23 cellular contexts compared by ENCODE assay signal in the genomic region with DNA sequence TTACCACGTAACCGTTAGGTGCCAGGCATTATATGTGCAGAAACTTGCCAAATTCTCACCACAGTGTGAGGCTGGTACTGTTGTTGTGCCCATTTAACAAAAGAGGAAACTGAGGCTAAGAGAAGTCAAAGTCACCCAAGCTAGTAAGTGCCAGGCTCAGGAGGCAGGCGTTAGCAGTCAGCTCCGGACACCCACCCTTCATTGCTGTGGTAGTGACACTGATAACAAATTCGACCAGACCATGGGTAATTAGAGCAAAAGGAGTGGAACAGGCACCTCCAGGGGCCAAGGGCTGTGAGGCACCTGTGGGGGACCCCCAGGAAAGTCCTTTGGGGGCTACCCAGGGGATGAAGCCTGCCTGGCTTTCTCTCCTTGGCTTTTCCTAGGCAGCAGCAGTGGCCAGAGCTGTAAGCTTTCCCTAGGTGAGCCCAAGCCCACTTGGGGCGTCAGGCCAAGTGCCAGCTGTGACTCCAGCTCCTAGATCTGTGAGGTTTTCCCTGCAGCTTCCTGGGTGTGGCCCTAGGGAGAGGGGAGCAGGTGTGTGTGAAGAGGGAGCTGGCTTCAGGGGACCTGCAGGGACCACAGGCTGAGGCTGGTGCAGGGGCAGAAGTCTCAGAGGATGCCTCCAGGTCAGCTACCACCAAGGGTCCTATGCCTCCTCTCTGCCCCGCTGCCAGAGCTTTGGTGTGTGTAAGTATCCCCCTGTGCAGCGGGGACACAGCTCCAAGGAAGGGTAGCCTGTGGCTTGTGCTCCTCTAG. TPM values are rescaled to one million over a fixed set of nuclear protein-coding genes. Genes with fewer than 3 reads are reported as not detected.
DNase-seq lines count a peak whose midpoint lies in the region; ATAC-seq and TF ChIP-seq lines count a peak whose summit lies in the region.
"Had no signal": no experiment of that assay in that cellular context is flagged by ENCODE, and none has a peak within 500 bp of the region (broad histone marks: within the 10 kb centered on the region; RNA-seq: fewer than 3 reads in every experiment).

No MANE protein-coding gene starts in this region.

- H3K27ac Mint-ChIP-seq in stimulated activated effector memory CD8-positive, alpha-beta T cell treated with anti-CD3 and anti-CD28 coated beads, Interleukin-12 subunit alpha, Interleukin-12 subunit beta, amount 100 ng/mL, for 72 hours, result no peak overlapping the region
- H3K27ac Mint-ChIP-seq: T-cell had no signal

- ATAC-seq in left ventricle myocardium superior (no peak), GM18505 (IDR thresholded peaks at IDR 0.05; ENCODE audit: unreplicated experiment) (no peak), HG03439 (IDR thresholded peaks at IDR 0.05; ENCODE audit: unreplicated experiment) (no peak)
- peak; percentile 20 for ATAC-seq in stimulated activated effector memory CD8-positive, alpha-beta T cell treated with anti-CD3 and anti-CD28 coated beads, Interleukin-12 subunit alpha, Interleukin-12 subunit beta, amount 100 ng/mL, for 72 hours
- ATAC-seq: T-cell had no signal

- no peak for TF ChIP-seq POLR2A in GM18505 (IDR thresholded peaks at IDR 0.05; ENCODE audit: borderline replicate concordance, extremely low read depth, insufficient read depth, insufficient read length)

- DNase-seq in cardiac septum (ENCODE audit: low spot score) (peak; percentile 60), left ventricle myocardium superior (no peak), NCI-H1092 (lab: John Stamatoyannopoulos, UW) (peak; percentile 29), NCI-H69 (lab: John Stamatoyannopoulos, UW) (peak; percentile 90), cerebellar cortex (ENCODE audit: low spot score) (no peak)
- no peak for DNase-seq in stimulated activated effector memory CD8-positive, alpha-beta T cell treated with anti-CD3 and anti-CD28 coated beads, Interleukin-12 subunit alpha, Interleukin-12 subunit beta, amount 100 ng/mL, for 72 hours (ENCODE audit: low spot score in 2 of 2)
- DNase-seq: ACHN; C1 segment of cervical spinal cord; CD8-positive, alpha-beta memory T cell; GDM1; IMR-90; Kasumi-1; MG63; NCI-H1930; NCI-H2227 treated with DMSO at 0.1 percent for 48 hours; NCI-H526 treated with DMSO at 0.1 percent for 48 hours; OCI-M1; Right ventricle myocardium superior; SK-N-SH; T-cell had no signal

- no peaks in the 10 kb centered on the region for H3K4me1 Mint-ChIP-seq in stimulated activated effector memory CD8-positive, alpha-beta T cell treated with anti-CD3 and anti-CD28 coated beads, Interleukin-12 subunit alpha, Interleukin-12 subunit beta, amount 100 ng/mL, for 72 hours
- H3K4me1 Mint-ChIP-seq: CD8-positive, alpha-beta memory T cell had no signal

- intact Hi-C loops in cardiac septum (cut with DNase I) (no loop called here), left ventricle myocardium superior (cut with micrococcal nuclease) (no loop called here)

- H3K36me3 Mint-ChIP-seq in stimulated activated effector memory CD8-positive, alpha-beta T cell treated with anti-CD3 and anti-CD28 coated beads, Interleukin-12 subunit alpha, Interleukin-12 subunit beta, amount 100 ng/mL, for 72 hours, result no peaks in the 10 kb centered on the region
- H3K36me3 Mint-ChIP-seq: CD8-positive, alpha-beta memory T cell; T-cell had no signal

- no peak overlapping the region for H3K4me3 Mint-ChIP-seq in stimulated activated effector memory CD8-positive, alpha-beta T cell treated with anti-CD3 and anti-CD28 coated beads, Interleukin-12 subunit alpha, Interleukin-12 subunit beta, amount 100 ng/mL, for 72 hours
- H3K4me3 Mint-ChIP-seq: CD8-positive, alpha-beta memory T cell; T-cell had no signal

- H3K9me3 Mint-ChIP-seq in stimulated activated effector memory CD8-positive, alpha-beta T cell treated with anti-CD3 and anti-CD28 coated beads, Interleukin-12 subunit alpha, Interleukin-12 subunit beta, amount 100 ng/mL, for 72 hours, result no peaks in the 10 kb centered on the region
- H3K9me3 Mint-ChIP-seq: T-cell had no signal

RNA-seq across cellular contexts. Expression of gene ALX4, which starts 19.7 kb away (rescaled TPM):
- 0.05 TPM for total RNA-seq in cardiac septum
- 0.07 TPM for total RNA-seq in left ventricle myocardium superior
- total RNA-seq: CD8-positive, alpha-beta memory T cell; H7; IMR-90; T-cell had no signal

Comparison
In these comparisons a context has a peak if more than half of its experiments do, and no peak if none do; other contexts are left out.
1. DNase-seq: peak in cardiac septum (single experiment), NCI-H1092 (single experiment) and NCI-H69 (single experiment); none in left ventricle myocardium superior (single experiment), stimulated activated effector memory CD8-positive, alpha-beta T cell treated with anti-CD3 and anti-CD28 coated beads, Interleukin-12 subunit alpha, Interleukin-12 subunit beta, amount 100 ng/mL, for 72 hours (0 of 2) and cerebellar cortex (single experiment).